Comparison of ENCODE assay signal across 12 cellular contexts in genomic region chr5:170769236-170769635, GRCh38. TPM values are rescaled to one million over a fixed set of nuclear protein-coding genes. Genes with fewer than 3 reads are reported as not detected.
A peak's percentile ranks its signal among the peaks of the same experiment; 100 is the strongest.
DNase-seq lines count a peak whose midpoint lies in the region; ATAC-seq and TF ChIP-seq lines count a peak whose summit lies in the region.
"Had no signal": no experiment of that assay in that cellular context is flagged by ENCODE, and none has a peak within 500 bp of the region (broad histone marks: within the 10 kb centered on the region; RNA-seq: fewer than 3 reads in every experiment).

No MANE protein-coding gene starts in this region.

- no peaks in the 10 kb centered on the region for H3K36me3 Mint-ChIP-seq in glutamatergic neuron (ENCODE audit: unreplicated experiment)

- peak; percentile 64 for DNase-seq in Ammon's horn (ENCODE audit: low spot score)
- peak; percentile 81 for DNase-seq in DMS 273 treated with DMSO at 0.1 percent for 48 hours (lab: John Stamatoyannopoulos, UW)
- peak; percentile 90 to 97 for DNase-seq in NCI-H446 (lab: John Stamatoyannopoulos, UW)
- DNase-seq in glutamatergic neuron = peak; percentile 51
- no peak for DNase-seq in upper lobe of right lung
- no peak for DNase-seq in SHP77 treated with DMSO at 0.1 percent for 48 hours (lab: John Stamatoyannopoulos, UW)
- DNase-seq: Caco-2, HCEC 1CT, Right ventricle myocardium superior had no signal

- H3K4me1 Mint-ChIP-seq in glutamatergic neuron (ENCODE audit: low read depth, unreplicated experiment) = peaks cover 30% of the 10 kb centered on the region

- H3K4me1 ChIP-seq in upper lobe of right lung = no peaks in the 10 kb centered on the region
- H3K4me1 ChIP-seq: Caco-2 had no signal

- no peaks in the 10 kb centered on the region for H3K27me3 ChIP-seq in upper lobe of right lung

- peaks cover 5% of the 10 kb centered on the region for H3K9me3 Mint-ChIP-seq in glutamatergic neuron (ENCODE audit: unreplicated experiment)
- H3K9me3 Mint-ChIP-seq: T-helper 1 cell treated with Interleukin-12 subunit alpha and Interleukin-12 subunit beta and Interleukin-4 antibody, amounts not matched to agents 30 μg/mL and 1 μg/mL, for 36 hours had no signal

- H3K36me3 ChIP-seq in upper lobe of right lung = no peaks in the 10 kb centered on the region

- ATAC-seq in upper lobe of right lung (no peak), GM19463 (IDR thresholded peaks at IDR 0.05; ENCODE audit: unreplicated experiment) (no peak)

- peak overlapping the region; percentile 89 for H3K27ac Mint-ChIP-seq in glutamatergic neuron (ENCODE audit: unreplicated experiment)
- H3K27ac Mint-ChIP-seq: T-helper 1 cell treated with Interleukin-12 subunit alpha and Interleukin-12 subunit beta and Interleukin-4 antibody, amounts not matched to agents 30 μg/mL and 1 μg/mL, for 36 hours had no signal

- no peaks in the 10 kb centered on the region for H3K9me3 ChIP-seq in upper lobe of right lung
- H3K9me3 ChIP-seq: Caco-2 had no signal

- peaks cover 6% of the 10 kb centered on the region for H3K27me3 Mint-ChIP-seq in glutamatergic neuron (ENCODE audit: unreplicated experiment)

- H3K27ac ChIP-seq in upper lobe of right lung = no peak overlapping the region

- H3K4me3 Mint-ChIP-seq in glutamatergic neuron (ENCODE audit: unreplicated experiment) = peak overlapping the region; percentile 10
- H3K4me3 Mint-ChIP-seq: T-helper 1 cell treated with Interleukin-12 subunit alpha and Interleukin-12 subunit beta and Interleukin-4 antibody, amounts not matched to agents 30 μg/mL and 1 μg/mL, for 36 hours had no signal

- intact Hi-C loops in upper lobe of right lung (cut with DNase I) = no loop called here

- TF ChIP-seq CTCF in glutamatergic neuron (IDR thresholded peaks at IDR 0.05; ENCODE audit: partially characterized antibody, unreplicated experiment) (no peak), upper lobe of right lung (IDR thresholded peaks at IDR 0.05) (no peak)

- no peak overlapping the region for H3K4me3 ChIP-seq in upper lobe of right lung
- H3K4me3 ChIP-seq: K562 had no signal

RNA-seq across cellular contexts. Expression of gene GABRP, which starts 14.3 kb away (rescaled TPM):
- total RNA-seq in glutamatergic neuron (ENCODE audit: unreplicated experiment) (not detected), upper lobe of right lung (not detected)
- total RNA-seq: K562 had no signal

Comparison
In these comparisons a context has a peak if more than half of its experiments do, and no peak if none do; other contexts are left out.
1. DNase-seq: peak in Ammon's horn (single experiment), DMS 273 treated with DMSO at 0.1 percent for 48 hours (single experiment), NCI-H446 (2 of 2) and glutamatergic neuron (single experiment); none in upper lobe of right lung (single experiment) and SHP77 treated with DMSO at 0.1 percent for 48 hours (single experiment).